ENCODE assay signal across 9 cellular contexts in the genomic region with DNA sequence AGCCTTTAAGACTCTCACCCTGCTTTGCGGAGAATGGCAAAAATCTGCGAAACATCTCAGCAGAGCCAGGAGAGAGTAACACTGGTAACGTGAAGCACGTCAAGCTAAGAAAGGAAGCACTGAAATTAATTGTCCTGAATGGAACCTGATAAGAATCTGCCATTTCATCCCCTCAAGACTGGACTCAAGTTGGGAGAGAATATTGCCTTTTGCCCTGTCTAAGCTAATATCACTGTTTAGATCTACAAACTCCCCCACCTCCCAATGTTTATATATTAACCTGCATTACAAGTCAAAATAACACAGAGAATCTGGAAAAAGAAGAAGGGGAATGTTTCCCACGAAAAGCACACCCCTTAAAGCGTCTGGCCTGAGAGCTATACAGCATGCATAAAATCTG. TPM values are rescaled to one million over a fixed set of nuclear protein-coding genes. Genes with fewer than 3 reads are reported as not detected.
DNase-seq lines count a peak whose midpoint lies in the region; ATAC-seq and TF ChIP-seq lines count a peak whose summit lies in the region.
"Had no signal": no experiment of that assay in that cellular context is flagged by ENCODE, and none has a peak within 500 bp of the region (broad histone marks: within the 10 kb centered on the region; RNA-seq: fewer than 3 reads in every experiment).

No MANE protein-coding gene starts in this region.

- H3K4me1 ChIP-seq in ES-I3 (ENCODE audit: insufficient read depth, low read length), result 0 out of 2 replicates have a peak, but pooled peaks cover 5% of the 10 kb centered on the region
- H3K4me1 ChIP-seq in SJCRH30, result peaks cover 9% of the 10 kb centered on the region; the same call in 1 of the 2 replicates
- H3K4me1 ChIP-seq in psoas muscle, result peaks cover 29% of the 10 kb centered on the region

- H3K27me3 ChIP-seq in SJCRH30 (no peaks in the 10 kb centered on the region), psoas muscle (ENCODE audit: insufficient read depth in 3 of 3, low read length in 2 of 3) (no peaks in the 10 kb centered on the region)

- H3K9ac ChIP-seq in ES-I3 (ENCODE audit: low read depth, low read length), result peak overlapping the region; percentile 72; the same call in 1 of the 2 replicates

- H3K9me3 ChIP-seq in ES-I3 (ENCODE audit: control insufficient read depth, insufficient read depth, low read length) (no peaks in the 10 kb centered on the region), SJCRH30 (replicated peaks) (no peaks in the 10 kb centered on the region), psoas muscle (no peaks in the 10 kb centered on the region)

- TF ChIP-seq POLR2A in erythroblast (IDR thresholded peaks at IDR 0.05; ENCODE audit: low read length), result no peak

- WGBS in psoas muscle, 3 donors, result 26 to 45% (median 27%) methylated on average over 6 of the region's 6 CpGs

- H3K4me3 ChIP-seq in SJCRH30 (peak overlapping the region; percentile 81; the same call in 1 of the 2 replicates), psoas muscle (peak overlapping the region; percentile 78)

- no peak for DNase-seq in SJCRH30
- DNase-seq in erythroblast (lab: John Stamatoyannopoulos, UW), result peak; percentile 68 to 79
- no peak for DNase-seq in psoas muscle
- no peak for DNase-seq in SKM-1 treated with dmso at 0.1 percent for 144 hours (lab: John Stamatoyannopoulos, UW; ENCODE audit: unreplicated experiment)
- DNase-seq in A172 (ENCODE audit: low spot score), result no peak
- DNase-seq in NOMO-1 treated with dmso at 0.1 percent for 144 hours (lab: John Stamatoyannopoulos, UW; ENCODE audit: unreplicated experiment), result no peak
- DNase-seq: stimulated activated CD8-positive, alpha-beta memory T cell treated with anti-CD3 and anti-CD28 coated beads, Interleukin-4, amount 100 ng/mL, for 48 hours had no signal

- H3K36me3 ChIP-seq in ES-I3 (ENCODE audit: insufficient read depth, low read length) (no peaks in the 10 kb centered on the region), SJCRH30 (no peaks in the 10 kb centered on the region), psoas muscle (ENCODE audit: insufficient read depth in 1 of 2, low read depth in 1 of 2) (no peaks in the 10 kb centered on the region)

- intact Hi-C loops in psoas muscle (cut with DNase I), result loop anchor here (5.0 to 10.0 kb wide), 3 partner anchors 91 to 149 kb away; a partner anchor contains a TSS

- H3K27ac ChIP-seq in SJCRH30 (no peak overlapping the region), psoas muscle (peak overlapping the region; percentile 95)

- no peak for ATAC-seq in psoas muscle
- no peak for ATAC-seq in GM21723 (IDR thresholded peaks at IDR 0.05; ENCODE audit: unreplicated experiment)

- TF ChIP-seq CTCF in psoas muscle (IDR thresholded peaks at IDR 0.05), result no peak

RNA-seq across cellular contexts. Expression of a gene that starts 1.6 kb away (rescaled TPM):
- total RNA-seq in SJCRH30 (2014; rRNA removed; shearing (Covaris generic)), result 5.0 and 5.3 TPM in 2 replicates
- 10 to 100 TPM; 27.8 to 62.2 (median 41.9) TPM for total RNA-seq in psoas muscle
- polyA plus RNA-seq in psoas muscle, result 10 to 100 TPM; 10.8 to 45.9 (median 18.4) TPM
- 14.0 and 15.8 TPM in 2 replicates for total RNA-seq in A172 (2014; rRNA removed; shearing (Covaris generic))

RNA-seq across cellular contexts. Expression of a gene that starts 26.6 kb away (rescaled TPM):
- total RNA-seq in SJCRH30 (2014; rRNA removed; shearing (Covaris generic)), result not detected in 2 replicates
- total RNA-seq in psoas muscle, result not detected
- not detected for polyA plus RNA-seq in psoas muscle
- not detected in 2 replicates for total RNA-seq in A172 (2014; rRNA removed; shearing (Covaris generic))

Comparison
In these comparisons a context has a peak if more than half of its experiments do, and no peak if none do; other contexts are left out.
1. DNase-seq: peak in erythroblast (2 of 2); none in SJCRH30 (0 of 2), psoas muscle (0 of 2), SKM-1 treated with dmso at 0.1 percent for 144 hours (single experiment), A172 (single experiment) and NOMO-1 treated with dmso at 0.1 percent for 144 hours (single experiment).